ENCODE assay signal across 8 cellular contexts in the genomic region with DNA sequence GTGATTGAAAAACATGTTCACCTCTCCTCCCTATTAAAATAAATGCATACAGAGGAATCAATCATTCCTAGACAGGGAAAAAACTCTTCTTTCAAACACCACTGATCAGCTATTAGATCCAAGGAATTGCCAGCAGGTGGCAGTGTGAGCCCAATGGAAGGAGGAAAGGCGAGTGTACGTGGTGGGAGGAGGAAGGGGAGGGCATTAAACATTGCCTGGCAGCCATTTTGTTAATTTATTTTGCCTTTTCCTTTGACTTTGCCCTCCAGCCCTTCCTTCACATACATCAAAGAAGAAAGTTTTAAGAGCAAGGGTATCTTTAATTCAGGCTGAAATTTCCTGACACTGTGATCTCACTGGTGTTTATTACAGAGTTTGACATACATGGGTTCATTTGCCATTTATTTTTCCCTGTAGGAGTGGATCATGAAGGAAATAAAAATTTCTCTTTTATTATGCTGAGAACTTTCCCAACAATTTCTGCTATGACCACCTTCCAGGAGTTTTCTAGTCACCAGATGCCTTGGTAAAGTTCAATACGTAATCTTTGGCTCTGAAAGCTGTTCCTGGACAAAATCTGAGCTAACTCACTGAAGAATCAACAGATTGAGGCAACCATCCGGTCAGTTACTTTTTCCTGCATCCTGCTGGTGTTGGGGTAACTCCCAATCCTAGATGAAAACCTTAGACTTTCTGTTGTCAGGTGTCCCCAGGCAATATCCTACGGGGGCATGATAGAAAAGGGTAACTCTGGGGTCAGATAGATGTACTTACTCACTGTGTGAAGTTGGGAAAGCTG. TPM values are rescaled to one million over a fixed set of nuclear protein-coding genes. Genes with fewer than 3 reads are reported as not detected.
A peak's percentile ranks its signal among the peaks of the same experiment; 100 is the strongest.
DNase-seq lines count a peak whose midpoint lies in the region; ATAC-seq and TF ChIP-seq lines count a peak whose summit lies in the region.

No MANE protein-coding gene starts in this region.

- peak overlapping the region; percentile 95 for H3K4me2 ChIP-seq in BLaER1

- peak overlapping the region; percentile 92 for H3K9ac ChIP-seq in BLaER1

- H3K27ac ChIP-seq in BLaER1 (peak overlapping the region; percentile 95), RWPE1 (no peak overlapping the region)

- no peaks in the 10 kb centered on the region for H3K36me3 Mint-ChIP-seq in nephron (ENCODE audit: low read depth)

- no peaks in the 10 kb centered on the region for H3K27me3 ChIP-seq in BLaER1

- POLR2A ChIA-PET in RWPE1 (lab: Yijun Ruan, JAX; ENCODE audit: low non-redundant PET): no interaction called here

- peaks cover 6% of the 10 kb centered on the region for H3K27me3 Mint-ChIP-seq in nephron (ENCODE audit: low read depth)

- H3K27ac Mint-ChIP-seq in nephron: peak overlapping the region; percentile 88 to 96 (median 93)

- peaks cover 27% of the 10 kb centered on the region for H4K20me1 ChIP-seq in BLaER1

- CTCF ChIA-PET in RWPE1 (lab: Yijun Ruan, JAX): interaction anchor here (0.6 to 3.6 kb wide), 29 partner anchors 9 to 830 kb away, joined by 3 to 33 read pairs (median 3); a partner anchor contains a TSS

- peak; percentile 50 for ATAC-seq in GM21390 (IDR thresholded peaks at IDR 0.05; ENCODE audit: unreplicated experiment)

- H3K4me1 ChIP-seq in BLaER1: peaks cover 32% of the 10 kb centered on the region

- H3K9me3 Mint-ChIP-seq in nephron: no peaks in the 10 kb centered on the region

- H3K4me3 ChIP-seq in BLaER1: peak overlapping the region; percentile 89
- H3K4me3 ChIP-seq in LNCaP clone FGC (ENCODE audit: low read depth, low read length): peak overlapping the region; percentile 74
- H3K4me3 ChIP-seq in fibroblast of the aortic adventitia (ENCODE audit: low read depth, low read length): peak overlapping the region; percentile 94

- peak overlapping the region; percentile 90 to 96 (median 95) for H3K4me3 Mint-ChIP-seq in nephron

- TF ChIP-seq CTCF in LNCaP clone FGC (IDR thresholded peaks at IDR 0.05; ENCODE audit: control insufficient read depth, extremely low read depth, insufficient read depth) (peak; percentile 96), RWPE1 (conservative IDR thresholded peaks at IDR 0.05; ENCODE audit: low read depth) (peak; percentile 83), fibroblast of the aortic adventitia (IDR thresholded peaks at IDR 0.05; ENCODE audit: insufficient read depth, low read length) (peak; percentile 82), nephron (IDR thresholded peaks at IDR 0.05; ENCODE audit: unreplicated experiment in 3 of 3) (peak; percentile 86 to 95 (median 89))

- H3K4me1 Mint-ChIP-seq in nephron: peaks cover 40% of the 10 kb centered on the region

- peak; percentile 69 for DNase-seq in LNCaP clone FGC (ENCODE audit: low read depth)
- DNase-seq in RWPE1 (ENCODE audit: low spot score): peak; percentile 94
- peak; percentile 81 for DNase-seq in activated T-helper 9 cell treated with anti-CD3 and anti-CD28 coated beads, Interleukin-2, amount 50 U/mL, for 16 hours (ENCODE audit: low read depth)
- peak; percentile 92 for DNase-seq in fibroblast of the aortic adventitia (ENCODE audit: low read depth)
- DNase-seq in stimulated activated naive CD4-positive, alpha-beta T cell (lab: John Stamatoyannopoulos, UW): peak; percentile 72 to 87 (median 82)

- no peaks in the 10 kb centered on the region for H3K9me3 ChIP-seq in BLaER1

- no peaks in the 10 kb centered on the region for H3K36me3 ChIP-seq in BLaER1

RNA-seq across cellular contexts. Expression of a gene that starts 1.9 kb away (rescaled TPM):
- total RNA-seq in fibroblast of the aortic adventitia (ENCODE audit: low replicate concordance): 10.1 and 17.6 TPM in 2 replicates

RNA-seq across cellular contexts. Expression of a gene that starts 6.8 kb away (rescaled TPM):
- under 0.01 TPM in 1 of 2 replicates, not detected in the other for total RNA-seq in fibroblast of the aortic adventitia (ENCODE audit: low replicate concordance)

RNA-seq across cellular contexts. Expression of a gene that starts 37.0 kb away (rescaled TPM):
- 0.54 and 2.5 TPM in 2 replicates for total RNA-seq in fibroblast of the aortic adventitia (ENCODE audit: low replicate concordance)

RNA-seq across cellular contexts. Expression of a gene that starts 52.6 kb away (rescaled TPM):
- total RNA-seq in fibroblast of the aortic adventitia (ENCODE audit: low replicate concordance): 8.1 and 10.1 TPM in 2 replicates
